ENCODE assay signal across 17 cellular contexts in genomic region chr2:204945376-204945775, GRCh38.
DNase-seq lines count a peak whose midpoint lies in the region; ATAC-seq and TF ChIP-seq lines count a peak whose summit lies in the region.
"Had no signal": no experiment of that assay in that cellular context is flagged by ENCODE, and none has a peak within 500 bp of the region (broad histone marks: within the 10 kb centered on the region; RNA-seq: fewer than 3 reads in every experiment).

No MANE protein-coding gene starts in this region.

- H3K4me1 ChIP-seq in naive thymus-derived CD4-positive, alpha-beta T cell (ENCODE audit: control insufficient read depth in 2 of 2, insufficient read depth in 2 of 2, low read length in 2 of 2) = peaks cover 6 to 47% of the 10 kb centered on the region in 2 donors
- H3K4me1 ChIP-seq: BE2C had no signal

- no peaks in the 10 kb centered on the region for H3K27me3 Mint-ChIP-seq in CD4-positive, alpha-beta T cell
- no peaks in the 10 kb centered on the region for H3K27me3 Mint-ChIP-seq in naive thymus-derived CD4-positive, alpha-beta T cell
- H3K27me3 Mint-ChIP-seq: CD4-positive, alpha-beta memory T cell had no signal

- H3K36me3 Mint-ChIP-seq in CD4-positive, alpha-beta T cell (ENCODE audit: low read depth) = peaks cover 17% of the 10 kb centered on the region
- H3K36me3 Mint-ChIP-seq in naive thymus-derived CD4-positive, alpha-beta T cell = peaks cover 17 to 61% (median 23%) of the 10 kb centered on the region in 5 donors

- DNase-seq in CD4-positive, alpha-beta T cell = no peak
- DNase-seq in LNCaP clone FGC (ENCODE audit: low read depth) (peak; percentile 90), NCI-H748 treated with DMSO at 0.1 percent for 48 hours (lab: John Stamatoyannopoulos, UW) (no peak), H7 (no peak)
- peak in 3 of 9 donors; percentile 8 to 21 (median 15) for DNase-seq in naive thymus-derived CD4-positive, alpha-beta T cell
- DNase-seq: ACHN; BE2C; C1 segment of cervical spinal cord; Calu3; CD4-positive, alpha-beta memory T cell; DMS79 treated with DMSO at 0.1 percent for 48 hours; GM23248 had no signal

- H3K4me1 Mint-ChIP-seq in CD4-positive, alpha-beta T cell (ENCODE audit: low read depth) = peaks cover 69% of the 10 kb centered on the region
- peaks cover 38 to 83% (median 64%) of the 10 kb centered on the region in 7 donors for H3K4me1 Mint-ChIP-seq in naive thymus-derived CD4-positive, alpha-beta T cell

- H3K9me3 Mint-ChIP-seq in CD4-positive, alpha-beta T cell = peaks cover 6% of the 10 kb centered on the region
- peaks cover 14 to 41% (median 28%) of the 10 kb centered on the region in 11 donors for H3K9me3 Mint-ChIP-seq in naive thymus-derived CD4-positive, alpha-beta T cell

- intact Hi-C loops in CD4-positive, alpha-beta T cell (cut with DNase I, micrococcal nuclease) = no loop called here
- intact Hi-C loops in naive thymus-derived CD4-positive, alpha-beta T cell (cut with micrococcal nuclease) = loop anchor here in 1 of 2 donors (1.0 to 5.0 kb wide), 2 partner anchors 9 to 132 kb away; no protein-coding TSS in a partner anchor

- POLR2A ChIA-PET in CD4-positive, alpha-beta T cell (lab: Charles Lee) = interaction anchor here (5.3 kb wide), 1 partner anchor 21 kb away, joined by 35 read pairs; no protein-coding TSS in a partner anchor
- POLR2A ChIA-PET in naive thymus-derived CD4-positive, alpha-beta T cell (lab: Charles Lee) = interaction anchor here (0.7 to 3.8 kb wide), 5 partner anchors 12 to 767 kb away, joined by 3 to 20 read pairs (median 4); no protein-coding TSS in a partner anchor

- H3K4me3 ChIP-seq in LNCaP clone FGC (ENCODE audit: low read depth, low read length) = no peak overlapping the region
- H3K4me3 ChIP-seq in naive thymus-derived CD4-positive, alpha-beta T cell (ENCODE audit: low read length) = no peak overlapping the region
- H3K4me3 ChIP-seq in H7 (ENCODE audit: insufficient read depth, low read depth, low read length) = no peak overlapping the region
- H3K4me3 ChIP-seq: GM12878, GM23248 had no signal

- no peaks in the 10 kb centered on the region for H3K27me3 ChIP-seq in CD4-positive, alpha-beta T cell (ENCODE audit: control insufficient read depth, insufficient read depth, low read length)
- H3K27me3 ChIP-seq in naive thymus-derived CD4-positive, alpha-beta T cell (ENCODE audit: control insufficient read depth in 2 of 2, insufficient read depth in 2 of 2, low read length in 2 of 2) = no peaks in the 10 kb centered on the region
- no peaks in the 10 kb centered on the region for H3K27me3 ChIP-seq in H7 (ENCODE audit: control insufficient read depth, insufficient read depth, low read length)
- H3K27me3 ChIP-seq: BE2C had no signal

- CTCF ChIA-PET in CD4-positive, alpha-beta T cell (lab: Charles Lee) = interaction anchor here (1.1 kb wide), 1 partner anchor 20 kb away, joined by 3 read pairs; no protein-coding TSS in a partner anchor
- CTCF ChIA-PET in naive thymus-derived CD4-positive, alpha-beta T cell (lab: Charles Lee) = interaction anchor here (0.6 to 1.1 kb wide), 5 partner anchors 10 to 730 kb away, joined by 3 read pairs; no protein-coding TSS in a partner anchor

- ATAC-seq in CD4-positive, alpha-beta T cell (ENCODE audit: poor library complexity) = no peak
- ATAC-seq in naive thymus-derived CD4-positive, alpha-beta T cell = no peak
- no peak for ATAC-seq in HG03460 (IDR thresholded peaks at IDR 0.05; ENCODE audit: unreplicated experiment)
- ATAC-seq: GM12878, HCT116 had no signal

- H3K9me3 ChIP-seq in CD4-positive, alpha-beta T cell (ENCODE audit: control insufficient read depth, low read length) = peaks cover 15% of the 10 kb centered on the region
- peaks cover 0 to 15% (median 7%) of the 10 kb centered on the region in 3 experiments for H3K9me3 ChIP-seq in naive thymus-derived CD4-positive, alpha-beta T cell (ENCODE audit: control insufficient read depth in 2 of 3, low read length in 3 of 3)
- H3K9me3 ChIP-seq: BE2C had no signal

- TF ChIP-seq CTCF in 22Rv1 (IDR thresholded peaks at IDR 0.05) = no peak
- no peak for TF ChIP-seq CTCF in CD4-positive, alpha-beta T cell (IDR thresholded peaks at IDR 0.05)
- no peak for TF ChIP-seq CTCF in LNCaP clone FGC (IDR thresholded peaks at IDR 0.05; ENCODE audit: control insufficient read depth, extremely low read depth, insufficient read depth)

- H3K4me3 Mint-ChIP-seq in CD4-positive, alpha-beta T cell = peak overlapping the region; percentile 17
- H3K4me3 Mint-ChIP-seq in naive thymus-derived CD4-positive, alpha-beta T cell = peak overlapping the region in 5 of 10 donors; percentile 4 to 76 (median 41)

- H3K27ac Mint-ChIP-seq in CD4-positive, alpha-beta T cell = peak overlapping the region; percentile 35
- peak overlapping the region; percentile 39 to 84 (median 61) for H3K27ac Mint-ChIP-seq in naive thymus-derived CD4-positive, alpha-beta T cell

- H3K36me3 ChIP-seq in naive thymus-derived CD4-positive, alpha-beta T cell (ENCODE audit: control insufficient read depth in 2 of 3, insufficient read depth in 3 of 3, low read length in 3 of 3) = no peaks in the 10 kb centered on the region
- no peaks in the 10 kb centered on the region for H3K36me3 ChIP-seq in H7 (replicated peaks; ENCODE audit: control insufficient read depth, insufficient read depth, low read length)
- H3K36me3 ChIP-seq: BE2C had no signal

- peak overlapping the region; percentile 21; the same call in 1 of the 2 replicates for H3K27ac ChIP-seq in 22Rv1
- no peak overlapping the region for H3K27ac ChIP-seq in CD4-positive, alpha-beta T cell (ENCODE audit: low read depth, low read length)
- no peak overlapping the region for H3K27ac ChIP-seq in naive thymus-derived CD4-positive, alpha-beta T cell (ENCODE audit: low read depth, low read length)
- H3K27ac ChIP-seq: GM23248, HL-60 had no signal
